In the genomic region with DNA sequence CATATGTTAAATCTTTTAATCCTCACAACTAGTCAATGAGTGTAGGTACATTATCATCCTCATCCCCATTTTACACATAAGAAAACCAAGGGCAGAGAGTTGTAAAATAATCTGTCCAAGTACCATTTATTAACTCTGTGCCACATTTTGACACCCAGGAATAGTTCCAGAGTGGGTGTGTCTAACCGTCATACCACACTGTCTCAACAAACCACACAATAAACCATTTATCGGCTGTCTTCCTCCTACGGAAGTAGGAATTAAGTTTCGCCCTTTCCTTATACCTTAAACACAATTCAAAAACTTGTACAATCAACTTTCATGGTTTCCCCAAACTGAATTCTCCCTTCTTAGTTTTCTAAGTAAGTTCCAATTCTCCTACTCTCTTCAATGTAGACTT, we compare ENCODE assay signal across 23 cellular contexts.
"Had no signal": no experiment of that assay in that cellular context is flagged by ENCODE, and none has a peak within 500 bp of the region (broad histone marks: within the 10 kb centered on the region; RNA-seq: fewer than 3 reads in every experiment).

No MANE protein-coding gene starts in this region.

- H3K27me3 Mint-ChIP-seq: dendritic cell treated with granulocyte-macrophage colony-stimulating factor and Interleukin-4, amounts not matched to agents 40 ng/mL and 50 ng/mL, for 4 days; stimulated activated naive CD8-positive, alpha-beta T cell treated with anti-CD3 and anti-CD28 coated beads, Interleukin-15, amount 100 ng/mL, for 72 hours had no signal

- H3K27ac Mint-ChIP-seq: dendritic cell treated with granulocyte-macrophage colony-stimulating factor and Interleukin-4, amounts not matched to agents 40 ng/mL and 50 ng/mL, for 4 days; endodermal cell; mesothelial cell of epicardium; neural progenitor cell; stimulated activated naive CD8-positive, alpha-beta T cell treated with anti-CD3 and anti-CD28 coated beads, Interleukin-15, amount 100 ng/mL, for 72 hours had no signal

- H3K36me3 Mint-ChIP-seq: natural killer cell had no signal

- DNase-seq: colonic mucosa; effector CD8-positive, alpha-beta T cell; endodermal cell; foreskin fibroblast; gastrocnemius medialis; head of caudate nucleus; left lung; mesenchymal stem cell; natural killer cell; stimulated activated CD4-positive, alpha-beta T cell treated with anti-CD3 and anti-CD28 coated beads, Interleukin-12 subunit alpha, Interleukin-12 subunit beta, amount 100 ng/mL, for 4 hours; stimulated activated CD4-positive, alpha-beta T cell treated with anti-CD3 and anti-CD28 coated beads, Interleukin-1b, Interleukin-23, amount 100 ng/mL, for 48 hours; stimulated activated CD4-positive, alpha-beta T cell treated with anti-CD3 and anti-CD28 coated beads, Interleukin-4, amount 100 ng/mL, for 1 hour; stimulated activated CD8-positive, alpha-beta memory T cell treated with anti-CD3 and anti-CD28 coated beads, Interleukin-4, amount 100 ng/mL, for 48 hours; stimulated activated naive CD4-positive, alpha-beta T cell; stimulated activated naive CD8-positive, alpha-beta T cell treated with anti-CD3 and anti-CD28 coated beads, Interleukin-15, amount 100 ng/mL, for 72 hours; transverse colon; upper lobe of right lung; uterus had no signal

- ATAC-seq: esophagus mucosa; gastrocnemius medialis; left lung; natural killer cell; sciatic nerve; stimulated activated naive CD8-positive, alpha-beta T cell treated with anti-CD3 and anti-CD28 coated beads, Interleukin-15, amount 100 ng/mL, for 72 hours; upper lobe of right lung had no signal

- H3K4me1 Mint-ChIP-seq: neural progenitor cell had no signal

- H3K9me3 Mint-ChIP-seq: endodermal cell, natural killer cell, neural progenitor cell had no signal

- H3K4me3 Mint-ChIP-seq: dendritic cell treated with granulocyte-macrophage colony-stimulating factor and Interleukin-4, amounts not matched to agents 40 ng/mL and 50 ng/mL, for 4 days; endodermal cell; mesothelial cell of epicardium; natural killer cell; neural progenitor cell; stimulated activated naive CD8-positive, alpha-beta T cell treated with anti-CD3 and anti-CD28 coated beads, Interleukin-15, amount 100 ng/mL, for 72 hours had no signal
